In the genomic region with DNA sequence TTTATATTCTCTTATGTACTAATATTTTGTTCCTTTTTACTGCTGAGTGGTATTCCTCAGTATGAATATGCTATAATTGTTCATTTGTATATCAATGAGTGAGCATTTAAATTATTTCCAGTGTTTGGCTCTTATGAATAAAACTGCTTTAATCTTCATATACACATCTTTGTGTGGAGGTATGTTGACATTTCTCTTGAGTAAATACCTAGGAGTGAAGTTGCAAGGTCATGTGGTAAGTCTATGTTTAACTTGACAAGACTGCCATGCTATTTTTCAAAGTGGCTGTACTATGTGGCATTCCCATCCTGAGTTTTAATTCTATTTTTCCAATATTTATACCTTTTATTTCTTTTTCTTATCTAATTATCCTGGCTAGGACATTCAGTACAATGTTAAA, we compare ENCODE assay signal across 18 cellular contexts.
DNase-seq lines count a peak whose midpoint lies in the region; ATAC-seq, FAIRE-seq and TF ChIP-seq lines count a peak whose summit lies in the region.
"Had no signal": no experiment of that assay in that cellular context is flagged by ENCODE, and none has a peak within 500 bp of the region (broad histone marks: within the 10 kb centered on the region; RNA-seq: fewer than 3 reads in every experiment).

No MANE protein-coding gene starts in this region.

- H3K4me3 Mint-ChIP-seq in MCF 10A (ENCODE audit: unreplicated experiment) (no peak overlapping the region), nephron progenitor cell (no peak overlapping the region)
- H3K4me3 Mint-ChIP-seq in stimulated activated effector memory CD8-positive, alpha-beta T cell treated with anti-CD3 and anti-CD28 coated beads, Interleukin-12 subunit alpha, Interleukin-12 subunit beta, amount 100 ng/mL, for 72 hours: no peak overlapping the region

- H3K9me3 Mint-ChIP-seq in MCF 10A (ENCODE audit: unreplicated experiment): peaks cover 4% of the 10 kb centered on the region
- peaks cover 4% of the 10 kb centered on the region for H3K9me3 Mint-ChIP-seq in stimulated activated effector memory CD8-positive, alpha-beta T cell treated with anti-CD3 and anti-CD28 coated beads, Interleukin-12 subunit alpha, Interleukin-12 subunit beta, amount 100 ng/mL, for 72 hours
- peaks cover 29% of the 10 kb centered on the region for H3K9me3 Mint-ChIP-seq in nephron progenitor cell

- no peaks in the 10 kb centered on the region for H3K9me1 ChIP-seq in K562 (ENCODE audit: control insufficient read depth, insufficient read depth, low read length)

- H2AFZ ChIP-seq in mammary epithelial cell (ENCODE audit: low read depth, low read length): no peak overlapping the region
- no peak overlapping the region for H2AFZ ChIP-seq in K562 (ENCODE audit: low read depth, low read length)

- H3K27ac Mint-ChIP-seq in MCF 10A (ENCODE audit: low read depth, unreplicated experiment) (peak overlapping the region; percentile 97), nephron progenitor cell (no peak overlapping the region)
- H3K27ac Mint-ChIP-seq in stimulated activated effector memory CD8-positive, alpha-beta T cell treated with anti-CD3 and anti-CD28 coated beads, Interleukin-12 subunit alpha, Interleukin-12 subunit beta, amount 100 ng/mL, for 72 hours: peak overlapping the region; percentile 97

- BruUV-seq in MCF 10A (replicated peaks; lab: Mats Ljungman, UMichigan) (no TSS peak), mammary epithelial cell (replicated peaks; lab: Mats Ljungman, UMichigan) (no TSS peak), K562 (replicated peaks; lab: Mats Ljungman, UMichigan) (no TSS peak)

- no peak for FAIRE-seq in K562 (lab: Jason Lieb, UNC)
- FAIRE-seq: G401.6, H1 had no signal

- H3K4me3 ChIP-seq in mammary epithelial cell (replicated peaks in 1 of 3; ENCODE audit: insufficient read depth in 1 of 3, low read depth in 2 of 3, low read length in 3 of 3) (no peak overlapping the region), K562 (no peak overlapping the region)

- H3K4me1 Mint-ChIP-seq in MCF 10A (ENCODE audit: insufficient read depth, unreplicated experiment) (peaks cover 51% of the 10 kb centered on the region), nephron progenitor cell (no peaks in the 10 kb centered on the region)
- H3K4me1 Mint-ChIP-seq in stimulated activated effector memory CD8-positive, alpha-beta T cell treated with anti-CD3 and anti-CD28 coated beads, Interleukin-12 subunit alpha, Interleukin-12 subunit beta, amount 100 ng/mL, for 72 hours: peaks cover 42% of the 10 kb centered on the region

- no peak for DNase-seq in MCF 10A (ENCODE audit: unreplicated experiment)
- no peak for DNase-seq in mammary epithelial cell
- peak; percentile 38 for DNase-seq in DMS53 treated with DMSO at 0.1 percent for 48 hours (lab: John Stamatoyannopoulos, UW; ENCODE audit: unreplicated experiment)
- no peak for DNase-seq in K562 (ENCODE audit: extremely low read depth in 1 of 4, low spot score in 3 of 4)
- no peak for DNase-seq in stimulated activated effector memory CD8-positive, alpha-beta T cell treated with anti-CD3 and anti-CD28 coated beads, Interleukin-12 subunit alpha, Interleukin-12 subunit beta, amount 100 ng/mL, for 72 hours (ENCODE audit: low spot score in 2 of 2)
- no peak for DNase-seq in GF-D8 (lab: John Stamatoyannopoulos, UW)
- no peak for DNase-seq in nephron progenitor cell
- DNase-seq in epidermal melanocyte (ENCODE audit: insufficient read length, low spot score): no peak
- DNase-seq: BE2C, MM.1S, NCI-H1048, NCI-H2029, NCI-H2227 treated with DMSO at 0.1 percent for 48 hours, NCI-H524, Right ventricle myocardium superior had no signal

- H3K4me2 ChIP-seq in mammary epithelial cell (ENCODE audit: insufficient read depth, low read depth, low read length) (no peak overlapping the region), K562 (ENCODE audit: insufficient read depth, low read length) (no peak overlapping the region)

- TF ChIP-seq RAD21 in K562 (CRISPR knock-in tag; conservative IDR thresholded peaks at IDR 0.05 in 1 of 2, IDR thresholded peaks at IDR 0.05 in 1 of 2): no peak

- no peak for TF ChIP-seq EP300 in K562 (IDR thresholded peaks at IDR 0.05; ENCODE audit: low read length)

- H3K27me3 ChIP-seq in mammary epithelial cell (ENCODE audit: insufficient read depth, low read length): no peaks in the 10 kb centered on the region
- H3K27me3 ChIP-seq in K562 (ENCODE audit: control insufficient read depth in 2 of 2, insufficient read depth in 2 of 2, low read length in 2 of 2): no peaks in the 10 kb centered on the region
- H3K27me3 ChIP-seq: BE2C had no signal

- H3K79me2 ChIP-seq in mammary epithelial cell (ENCODE audit: insufficient read depth, low read length) (no peaks in the 10 kb centered on the region), K562 (ENCODE audit: control insufficient read depth, insufficient read depth, low read length) (no peaks in the 10 kb centered on the region)

- no peaks in the 10 kb centered on the region for H3K27me3 Mint-ChIP-seq in MCF 10A (ENCODE audit: insufficient read depth, unreplicated experiment)
- H3K27me3 Mint-ChIP-seq in nephron progenitor cell (ENCODE audit: low read depth, poor library complexity): no peaks in the 10 kb centered on the region

- ATAC-seq in K562: no peak
- no peak for ATAC-seq in stimulated activated effector memory CD8-positive, alpha-beta T cell treated with anti-CD3 and anti-CD28 coated beads, Interleukin-12 subunit alpha, Interleukin-12 subunit beta, amount 100 ng/mL, for 72 hours
- ATAC-seq: PC-3 had no signal

- H4K20me1 ChIP-seq in mammary epithelial cell (ENCODE audit: insufficient read depth, low read length): no peaks in the 10 kb centered on the region
- no peaks in the 10 kb centered on the region for H4K20me1 ChIP-seq in K562 (replicated peaks; ENCODE audit: control insufficient read depth, insufficient read depth, low read length)

- in situ Hi-C loops in mammary epithelial cell (cut with MboI; ENCODE audit: low sequenced_read_pairs in 2 of 2) (no loop called here), K562 (cut with MboI) (no loop called here)

- H3K9me3 ChIP-seq in mammary epithelial cell (replicated peaks; ENCODE audit: insufficient read depth, low read length): no peaks in the 10 kb centered on the region
- H3K9me3 ChIP-seq in K562 (replicated peaks; ENCODE audit: control insufficient read depth, insufficient read depth, low read depth, low read length): no peaks in the 10 kb centered on the region
- H3K9me3 ChIP-seq: BE2C had no signal

- H3K36me3 ChIP-seq in mammary epithelial cell (ENCODE audit: insufficient read depth, low read length) (no peaks in the 10 kb centered on the region), K562 (ENCODE audit: control insufficient read depth, insufficient read depth, low read length) (no peaks in the 10 kb centered on the region)
- H3K36me3 ChIP-seq: BE2C had no signal

- TF ChIP-seq CTCF in MCF 10A (IDR thresholded peaks at IDR 0.05; ENCODE audit: unreplicated experiment) (no peak), mammary epithelial cell (conservative IDR thresholded peaks at IDR 0.05 in 1 of 2, IDR thresholded peaks at IDR 0.05 in 1 of 2; ENCODE audit: extremely low read depth in 1 of 2, insufficient read depth in 1 of 2, low read depth in 1 of 2, low read length in 2 of 2) (no peak), K562 (IDR thresholded peaks at IDR 0.05 in 2 of 3, conservative IDR thresholded peaks at IDR 0.05 in 1 of 3; ENCODE audit: insufficient read depth in 2 of 3, low read depth in 1 of 3, low read length in 3 of 3) (no peak), nephron progenitor cell (IDR thresholded peaks at IDR 0.05) (no peak)

- TF ChIP-seq POLR2A in K562 (conservative IDR thresholded peaks at IDR 0.05): no peak

- H3K36me3 Mint-ChIP-seq in MCF 10A (ENCODE audit: insufficient read depth, unreplicated experiment) (peaks cover 10% of the 10 kb centered on the region), nephron progenitor cell (ENCODE audit: low read depth) (peaks cover 9% of the 10 kb centered on the region)
- peaks cover 19% of the 10 kb centered on the region for H3K36me3 Mint-ChIP-seq in stimulated activated effector memory CD8-positive, alpha-beta T cell treated with anti-CD3 and anti-CD28 coated beads, Interleukin-12 subunit alpha, Interleukin-12 subunit beta, amount 100 ng/mL, for 72 hours

- no peak overlapping the region for H3K27ac ChIP-seq in mammary epithelial cell (ENCODE audit: insufficient read depth, low read depth, low read length)
- no peak overlapping the region for H3K27ac ChIP-seq in K562 (ENCODE audit: extremely low read depth, low read depth, low read length)

- H3K9ac ChIP-seq in mammary epithelial cell (ENCODE audit: insufficient read depth, low read length) (no peak overlapping the region), K562 (ENCODE audit: insufficient read depth in 1 of 2, low read depth in 2 of 2, low read length in 2 of 2) (no peak overlapping the region)

- CTCF ChIA-PET in MCF 10A (lab: Yijun Ruan, JAX) (interaction anchor here (0.8 kb wide), 1 partner anchor 10 kb away, joined by 3 read pairs; no protein-coding TSS in a partner anchor), mammary epithelial cell (lab: Charles Lee; ENCODE audit: low non-redundant PET) (no interaction called here), K562 (lab: Yijun Ruan, JAX; ENCODE audit: low intra/inter-chr PET ratio) (no interaction called here)

- POLR2A ChIA-PET in MCF 10A (lab: Yijun Ruan, JAX) (interaction anchor here (0.7 to 2.4 kb wide), 7 partner anchors 9 to 280 kb away, joined by 3 to 12 read pairs (median 3); a partner anchor contains a TSS), K562 (lab: Yijun Ruan, JAX) (interaction anchor here (1.0 kb wide), 1 partner anchor 24 kb away, joined by 3 read pairs; no protein-coding TSS in a partner anchor)

- H3K4me1 ChIP-seq in mammary epithelial cell (ENCODE audit: insufficient read depth, low read length) (peaks cover 18% of the 10 kb centered on the region), K562 (replicated peaks in 1 of 2; ENCODE audit: control insufficient read depth in 2 of 2, insufficient read depth in 2 of 2, low read length in 2 of 2) (peaks cover 3 to 38% of the 10 kb centered on the region in 2 experiments; a peak in 4 of 5 replicates)
- H3K4me1 ChIP-seq: BE2C had no signal

- intact Hi-C loops in MCF 10A (cut with micrococcal nuclease): no loop called here
- intact Hi-C loops in mammary epithelial cell (cut with micrococcal nuclease): no loop called here
- intact Hi-C loops in K562 (cut with micrococcal nuclease): no loop called here

- dilution Hi-C loops in mammary epithelial cell (cut with HindIII; ENCODE audit: low sequenced_read_pairs): no loop called here

TF ChIP-seq in K562, 482 proteins besides CTCF, POLR2A, EP300 and RAD21 (continues in another document):
- peak in 1 of 2 experiments; percentile 87; a peak in 2 of 4 replicates for TF ChIP-seq FOXA3 (CRISPR knock-in tag; conservative IDR thresholded peaks at IDR 0.05 in 1 of 2, IDR thresholded peaks at IDR 0.05 in 1 of 2)
- TF ChIP-seq ZNF121 (CRISPR knock-in tag; conservative IDR thresholded peaks at IDR 0.05): no peak
- TF ChIP-seq MAFG (tag; conservative IDR thresholded peaks at IDR 0.05): 0 out of 2 replicates have a peak, but pooled peaks have one; percentile 6
